In the genomic region with DNA sequence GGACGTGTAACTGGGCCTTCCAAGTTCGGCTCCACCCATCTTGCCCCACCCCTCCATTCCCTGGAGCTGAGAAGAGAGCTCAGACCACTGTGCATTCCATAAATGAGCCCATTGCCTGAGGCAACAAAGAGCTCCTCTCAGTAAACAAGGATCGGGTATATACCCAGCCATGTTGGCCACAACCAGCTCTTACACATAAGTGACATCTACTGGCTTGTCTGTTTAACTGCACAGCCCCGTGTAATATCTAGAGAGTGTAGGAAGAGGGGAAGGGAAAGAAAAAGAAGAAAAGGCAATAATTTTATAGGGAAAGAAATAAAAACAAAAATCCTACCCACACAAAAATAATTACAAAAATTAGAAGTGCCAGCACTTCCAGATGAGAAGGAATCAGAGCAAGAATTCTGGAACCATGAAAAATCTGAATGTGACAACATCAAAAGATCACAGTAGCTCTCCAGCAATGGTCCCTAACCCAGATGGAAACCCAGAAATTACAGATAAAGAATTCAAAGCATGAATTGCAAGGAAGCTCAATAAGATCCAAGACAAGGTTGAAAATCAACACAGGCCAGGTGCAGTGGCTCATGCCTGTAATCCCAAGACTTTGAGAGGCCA, we compare ENCODE assay signal across 8 cellular contexts.
A peak's percentile ranks its signal among the peaks of the same experiment; 100 is the strongest.
DNase-seq lines count a peak whose midpoint lies in the region; ATAC-seq and TF ChIP-seq lines count a peak whose summit lies in the region.

No MANE protein-coding gene starts in this region.

- intact Hi-C loops in lower leg skin (cut with DNase I; ENCODE audit: low total_unique reads): no loop called here

- TF ChIP-seq CTCF in lower leg skin (IDR thresholded peaks at IDR 0.05): no peak

- WGBS in lower leg skin, 2 donors: 46 to 49% methylated on average over 4 of the region's 4 CpGs

- TF ChIP-seq POLR2A in lower leg skin (IDR thresholded peaks at IDR 0.05): no peak

- no peaks in the 10 kb centered on the region for H3K36me3 ChIP-seq in SJSA1

- ATAC-seq in HG03135 (IDR thresholded peaks at IDR 0.05; ENCODE audit: unreplicated experiment): peak; percentile 66

- no peak overlapping the region for H3K4me3 ChIP-seq in SJSA1
- H3K4me3 ChIP-seq in lower leg skin (ENCODE audit: low read depth, poor library complexity, severe bottlenecking): no peak overlapping the region

- H3K27ac ChIP-seq in SJSA1: no peak overlapping the region

- peaks cover 14% of the 10 kb centered on the region; the same call in 1 of the 2 replicates for H3K4me1 ChIP-seq in SJSA1 (replicated peaks)

- no peaks in the 10 kb centered on the region for H3K9me3 ChIP-seq in SJSA1 (replicated peaks)

- no peaks in the 10 kb centered on the region for H3K27me3 ChIP-seq in SJSA1 (replicated peaks)

- peak; percentile 18 for DNase-seq in activated CD4-positive, alpha-beta T cell treated with anti-CD3 and anti-CD28 coated beads for 1 hour
- no peak for DNase-seq in activated CD4-positive, alpha-beta T cell treated with anti-CD3 and anti-CD28 coated beads, Interleukin-2, amount 50 U/mL, for 1 hour
- peak; percentile 30 to 61 for DNase-seq in SJSA1 (ENCODE audit: low read depth in 1 of 2, low spot score in 2 of 2)
- DNase-seq in astrocyte of the hippocampus (ENCODE audit: low read depth, low spot score): peak; percentile 50
- DNase-seq in left kidney (ENCODE audit: low read depth, low spot score): peak; percentile 18
- no peak for DNase-seq in NOMO-1 treated with dmso at 0.1 percent for 144 hours (lab: John Stamatoyannopoulos, UW; ENCODE audit: unreplicated experiment)
- no peak for DNase-seq in lower leg skin (ENCODE audit: low spot score in 2 of 2)

Comparison
In these comparisons a context has a peak if more than half of its experiments do, and no peak if none do; other contexts are left out.
1. DNase-seq: peak in activated CD4-positive, alpha-beta T cell treated with anti-CD3 and anti-CD28 coated beads for 1 hour (single experiment), SJSA1 (2 of 2), astrocyte of the hippocampus (single experiment) and left kidney (single experiment); none in activated CD4-positive, alpha-beta T cell treated with anti-CD3 and anti-CD28 coated beads, Interleukin-2, amount 50 U/mL, for 1 hour (single experiment), NOMO-1 treated with dmso at 0.1 percent for 144 hours (single experiment) and lower leg skin (0 of 2).